1 cellular context compared by ENCODE assay signal in genomic region chr17:75779250-75779986, GRCh38.
TF ChIP-seq lines count a peak whose summit lies in the region.

No MANE protein-coding gene starts in this region.

TF ChIP-seq in GM12878, 131 proteins besides CTCF, POLR2A, EP300 and RAD21 (continued from another document and continues in another):
- TF ChIP-seq BCL3 (IDR thresholded peaks at IDR 0.05; ENCODE audit: borderline replicate concordance, insufficient read depth, low read depth, low read length, poor library complexity, severe bottlenecking) (peak; percentile 80), NFYA (IDR thresholded peaks at IDR 0.05; ENCODE audit: borderline replicate concordance, low read depth, low read length) (peak; percentile 97; the same call in 1 of the 2 replicates), SREBF2 (IDR thresholded peaks at IDR 0.05; ENCODE audit: low read length) (no peak; the same call in 1 of the 2 replicates), ZNF24 (IDR thresholded peaks at IDR 0.05) (no peak), TARDBP (IDR thresholded peaks at IDR 0.05; ENCODE audit: borderline replicate concordance) (0 out of 2 replicates have a peak, but pooled peaks have one; percentile 56), YBX1 (IDR thresholded peaks at IDR 0.05) (no peak), MXI1 (IDR thresholded peaks at IDR 0.05; ENCODE audit: low read depth, low read length) (peak; percentile 86), PRDM15 (CRISPR knock-in tag; IDR thresholded peaks at IDR 0.05) (peak; percentile 74), CBX5 (IDR thresholded peaks at IDR 0.05; ENCODE audit: low read depth) (peak; percentile 28; the same call in 1 of the 2 replicates), CREM (IDR thresholded peaks at IDR 0.05; ENCODE audit: low read depth) (peak; percentile 91), E4F1 (IDR thresholded peaks at IDR 0.05; ENCODE audit: borderline replicate concordance, partially characterized antibody) (peak; percentile 13), JUND (IDR thresholded peaks at IDR 0.05; ENCODE audit: low read depth, low read length) (no peak), SIN3A (IDR thresholded peaks at IDR 0.05; ENCODE audit: low read depth, low read length) (peak; percentile 95), STAT3 (IDR thresholded peaks at IDR 0.05; ENCODE audit: low read depth, low read length) (no peak), DPF2 (IDR thresholded peaks at IDR 0.05) (peak; percentile 88), TAF1 (IDR thresholded peaks at IDR 0.05; ENCODE audit: borderline replicate concordance, low read depth, low read length) (peak; percentile 99), USF1 (IDR thresholded peaks at IDR 0.05; ENCODE audit: borderline replicate concordance, extremely low read length, insufficient read depth, low read depth, low read length) (no peak), CUX1 (IDR thresholded peaks at IDR 0.05; ENCODE audit: insufficient replicate concordance, low read depth, low read length) (no peak), RELB (IDR thresholded peaks at IDR 0.05; ENCODE audit: low read depth) (no peak; the same call in 1 of the 2 replicates), SRF (IDR thresholded peaks at IDR 0.05; ENCODE audit: low read depth in 2 of 2, low read length in 2 of 2) (peak in 1 of 2 experiments; percentile 58; a peak in 1 of 4 replicates), ZZZ3 (IDR thresholded peaks at IDR 0.05; ENCODE audit: control insufficient read depth, insufficient read length, low read depth) (no peak), REST (IDR thresholded peaks at IDR 0.05; ENCODE audit: low read depth, low read length) (peak; percentile 64), IRF3 (IDR thresholded peaks at IDR 0.05) (peak; percentile 85), CREB1 (IDR thresholded peaks at IDR 0.05; ENCODE audit: low read depth) (peak; percentile 96), MYC (IDR thresholded peaks at IDR 0.05; ENCODE audit: insufficient read depth, insufficient read length, insufficient replicate concordance, low read length, severe bottlenecking) (peak; percentile 25), BACH1 (IDR thresholded peaks at IDR 0.05; ENCODE audit: borderline replicate concordance) (peak; percentile 97), ZNF384 (IDR thresholded peaks at IDR 0.05; ENCODE audit: borderline replicate concordance, low read depth, low read length) (no peak), JUNB (IDR thresholded peaks at IDR 0.05) (no peak), NRF1 (conservative IDR thresholded peaks at IDR 0.05; ENCODE audit: low read depth, low read length) (no peak; the same call in 1 of the 2 replicates), SMARCA5 (IDR thresholded peaks at IDR 0.05) (peak; percentile 79; the same call in 1 of the 2 replicates), NR2C1 (IDR thresholded peaks at IDR 0.05) (no peak), NFXL1 (IDR thresholded peaks at IDR 0.05; ENCODE audit: borderline replicate concordance) (no peak; the same call in 1 of the 2 replicates), HDGF (IDR thresholded peaks at IDR 0.05) (no peak; the same call in 1 of the 2 replicates), BMI1 (IDR thresholded peaks at IDR 0.05; ENCODE audit: borderline replicate concordance) (no peak), USF2 (IDR thresholded peaks at IDR 0.05; ENCODE audit: borderline replicate concordance, low read depth, low read length) (no peak), ZNF207 (IDR thresholded peaks at IDR 0.05; ENCODE audit: borderline replicate concordance) (peak; percentile 100)
